20 cellular contexts compared by ENCODE assay signal in genomic region chr1:59979551-59980070, GRCh38. TPM values are rescaled to one million over a fixed set of nuclear protein-coding genes. Genes with fewer than 3 reads are reported as not detected.
DNase-seq lines count a peak whose midpoint lies in the region; ATAC-seq and TF ChIP-seq lines count a peak whose summit lies in the region.
"Had no signal": no experiment of that assay in that cellular context is flagged by ENCODE, and none has a peak within 500 bp of the region (broad histone marks: within the 10 kb centered on the region; RNA-seq: fewer than 3 reads in every experiment).

No MANE protein-coding gene starts in this region.

- WGBS in right cardiac atrium, result 68% methylated on average over 7 of the region's 7 CpGs

- TF ChIP-seq CTCF in fibroblast of villous mesenchyme (IDR thresholded peaks at IDR 0.05; ENCODE audit: insufficient read depth, low read depth, low read length) (no peak), uterus (IDR thresholded peaks at IDR 0.05) (no peak), GM20000 (IDR thresholded peaks at IDR 0.05; ENCODE audit: extremely low read depth, missing control alignments) (no peak)

- H3K27ac Mint-ChIP-seq in activated naive CD4-positive, alpha-beta T cell treated with anti-CD3 and anti-CD28 coated beads for 36 hours, result no peak overlapping the region
- H3K27ac Mint-ChIP-seq: CD14-positive monocyte, HFFc6 had no signal

- CTCF ChIA-PET in activated naive CD4-positive, alpha-beta T cell treated with anti-CD3 and anti-CD28 coated beads for 36 hours (lab: Charles Lee), result interaction anchor here (0.5 to 1.4 kb wide), 4 partner anchors 17 to 1126 kb away, joined by 3 read pairs; no protein-coding TSS in a partner anchor

- H3K27me3 ChIP-seq in right cardiac atrium (ENCODE audit: control insufficient read depth, insufficient read depth) (no peaks in the 10 kb centered on the region), uterus (no peaks in the 10 kb centered on the region)
- H3K27me3 ChIP-seq: BLaER1 had no signal

- H3K4me1 Mint-ChIP-seq in activated naive CD4-positive, alpha-beta T cell treated with anti-CD3 and anti-CD28 coated beads for 36 hours (ENCODE audit: low read depth), result no peaks in the 10 kb centered on the region

- H3K27ac ChIP-seq in right cardiac atrium (ENCODE audit: low read length) (no peak overlapping the region), uterus (no peak overlapping the region)
- H3K27ac ChIP-seq: 22Rv1, A549, BLaER1 had no signal

- no peaks in the 10 kb centered on the region for H3K9me3 Mint-ChIP-seq in activated naive CD4-positive, alpha-beta T cell treated with anti-CD3 and anti-CD28 coated beads for 36 hours
- H3K9me3 Mint-ChIP-seq: HFFc6 had no signal

- H3K36me3 Mint-ChIP-seq in activated naive CD4-positive, alpha-beta T cell treated with anti-CD3 and anti-CD28 coated beads for 36 hours (ENCODE audit: low read depth), result no peaks in the 10 kb centered on the region
- H3K36me3 Mint-ChIP-seq: CD14-positive monocyte; CD4-positive, alpha-beta memory T cell had no signal

- intact Hi-C loops in right cardiac atrium (cut with DNase I), result loop anchor here in 3 of 4 donors (10.0 kb wide), 3 partner anchors 145 to 1875 kb away; no protein-coding TSS in a partner anchor
- intact Hi-C loops in Right ventricle myocardium inferior (cut with DNase I), result loop anchor here (5.0 kb wide), 2 partner anchors 783 to 1873 kb away; no protein-coding TSS in a partner anchor
- intact Hi-C loops in uterus (cut with DNase I; ENCODE audit: low total_unique reads), result no loop called here
- intact Hi-C loops in activated naive CD4-positive, alpha-beta T cell treated with anti-CD3 and anti-CD28 coated beads for 36 hours (cut with micrococcal nuclease), result loop anchor here (5.0 to 10.0 kb wide), 5 partner anchors 165 to 1873 kb away; no protein-coding TSS in a partner anchor

- no peak overlapping the region for H3K4me3 ChIP-seq in right cardiac atrium (ENCODE audit: low read length)
- H3K4me3 ChIP-seq in fibroblast of villous mesenchyme (ENCODE audit: low read depth, low read length), result no peak overlapping the region
- H3K4me3 ChIP-seq in uterus, result no peak overlapping the region
- H3K4me3 ChIP-seq: A549, BLaER1 had no signal

- DNase-seq in right cardiac atrium (no peak), Right ventricle myocardium inferior (ENCODE audit: missing footprints) (no peak), fibroblast of villous mesenchyme (ENCODE audit: low read depth) (peak; percentile 16), uterus (peak; percentile 18 to 28), GM20000 (ENCODE audit: low spot score) (no peak), NCI-H146 (lab: John Stamatoyannopoulos, UW) (no peak)
- DNase-seq in activated naive CD4-positive, alpha-beta T cell treated with anti-CD3 and anti-CD28 coated beads for 36 hours, result no peak
- DNase-seq: CD4-positive, alpha-beta memory T cell; DMS153; DMS79; GDM1; GOT3; H7; HFFc6; IMR-90 had no signal

- ATAC-seq in right cardiac atrium (peak; percentile 29 to 54), Right ventricle myocardium inferior (no peak)
- ATAC-seq: A549, HCT116 had no signal

- H3K27me3 Mint-ChIP-seq in activated naive CD4-positive, alpha-beta T cell treated with anti-CD3 and anti-CD28 coated beads for 36 hours (ENCODE audit: low read depth), result peaks cover 13% of the 10 kb centered on the region

- H3K4me3 Mint-ChIP-seq in activated naive CD4-positive, alpha-beta T cell treated with anti-CD3 and anti-CD28 coated beads for 36 hours, result no peak overlapping the region
- H3K4me3 Mint-ChIP-seq: CD14-positive monocyte; CD4-positive, alpha-beta memory T cell; HFFc6 had no signal

- H3K4me1 ChIP-seq in right cardiac atrium (ENCODE audit: control insufficient read depth, insufficient read depth, low read length) (no peaks in the 10 kb centered on the region), uterus (peaks cover 0 to 5% of the 10 kb centered on the region in 2 donors)
- H3K4me1 ChIP-seq: A549, BLaER1 had no signal

- no peaks in the 10 kb centered on the region for H3K36me3 ChIP-seq in uterus
- H3K36me3 ChIP-seq: BLaER1 had no signal

- no peak for TF ChIP-seq POLR2A in uterus (IDR thresholded peaks at IDR 0.05)

- H3K9me3 ChIP-seq in right cardiac atrium (ENCODE audit: control insufficient read depth, low read length) (no peaks in the 10 kb centered on the region), uterus (no peaks in the 10 kb centered on the region)
- H3K9me3 ChIP-seq: A549, BLaER1 had no signal

RNA-seq across cellular contexts. Expression of gene CYP2J2, which starts 53.0 kb away (rescaled TPM):
- total RNA-seq in right cardiac atrium (100 to 1,000 TPM in 1 of 4 donors, 10 to 100 TPM in 3; 50.5 to 112 (median 63.4) TPM), Right ventricle myocardium inferior (76.4 TPM), fibroblast of villous mesenchyme (under 0.01 TPM in 1 of 2 replicates, not detected in the other), uterus (under 1 TPM in 1 of 4 donors, not detected in 3; 0.28 TPM)
- 75.3 TPM for polyA plus RNA-seq in right cardiac atrium
- 1 to 10 TPM; 2.3 to 2.6 TPM for total RNA-seq in activated naive CD4-positive, alpha-beta T cell treated with anti-CD3 and anti-CD28 coated beads for 36 hours
- polyA plus RNA-seq: CD14-positive monocyte, IMR-90 had no signal

Comparison
In these comparisons a context has a peak if more than half of its experiments do, and no peak if none do; other contexts are left out.
1. DNase-seq: peak in fibroblast of villous mesenchyme (single experiment) and uterus (2 of 2); none in right cardiac atrium (0 of 3), Right ventricle myocardium inferior (single experiment), GM20000 (single experiment), NCI-H146 (single experiment) and activated naive CD4-positive, alpha-beta T cell treated with anti-CD3 and anti-CD28 coated beads for 36 hours (single experiment).
2. RNA of gene CYP2J2, which starts 53.0 kb away (total RNA-seq): 76.4 TPM in Right ventricle myocardium inferior (single experiment) and 50.5 to 112 TPM in right cardiac atrium; 2.3 to 2.6 TPM in activated naive CD4-positive, alpha-beta T cell treated with anti-CD3 and anti-CD28 coated beads for 36 hours, 0.28 TPM in uterus and under 0.01 TPM in fibroblast of villous mesenchyme; every median in the first group is over 10 times any median in the second.